8 cellular contexts compared by ENCODE assay signal in the genomic region with DNA sequence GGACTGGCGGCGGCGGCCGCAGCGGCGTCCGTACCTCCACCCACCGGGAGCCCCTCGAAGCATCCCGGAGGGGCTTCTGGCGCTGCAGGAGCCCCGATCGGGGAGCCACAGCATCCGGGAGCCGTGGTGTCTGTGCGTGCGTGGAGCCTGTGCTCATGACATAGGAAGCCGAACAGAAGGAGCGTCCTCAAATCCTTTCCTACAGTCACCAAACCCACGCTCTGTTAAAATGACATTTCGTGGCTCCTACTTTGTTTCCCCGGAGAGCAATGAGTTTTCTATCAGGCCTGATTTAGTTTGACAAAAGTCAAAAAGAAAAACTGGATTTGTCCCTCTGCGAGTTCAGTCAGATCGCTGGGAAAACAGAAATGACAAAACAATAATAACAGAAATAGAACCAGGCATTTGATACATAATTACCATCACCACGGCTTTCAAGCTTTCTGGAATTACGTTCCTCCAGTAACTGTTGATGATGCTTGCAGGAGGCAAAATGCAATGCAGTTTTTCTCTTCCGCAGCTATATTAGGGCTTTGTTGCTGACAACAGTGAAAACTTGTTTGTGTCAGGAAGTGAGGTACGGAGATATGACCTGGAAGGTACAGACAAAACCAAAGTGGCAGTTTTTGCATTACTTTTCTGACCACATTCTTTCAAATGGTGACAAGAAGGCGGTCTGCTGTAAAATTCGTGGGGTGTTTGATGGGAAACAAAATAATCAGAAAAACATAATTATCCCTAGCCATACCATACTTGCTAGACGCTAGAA.
DNase-seq lines count a peak whose midpoint lies in the region; ATAC-seq lines count a peak whose summit lies in the region.

No MANE protein-coding gene starts in this region.

- H3K9ac ChIP-seq in muscle layer of colon (ENCODE audit: low read length), result peak overlapping the region; percentile 96

- peaks cover 7% of the 10 kb centered on the region; the same call in 1 of the 2 replicates for H3K4me1 ChIP-seq in SJCRH30
- H3K4me1 ChIP-seq in muscle layer of colon (ENCODE audit: insufficient read depth, low read length), result peaks cover 46% of the 10 kb centered on the region

- peak overlapping the region; percentile 99 for H3K27ac Mint-ChIP-seq in stimulated activated naive CD8-positive, alpha-beta T cell treated with anti-CD3 and anti-CD28 coated beads, Interleukin-15, Interleukin-2, amounts not matched to agents 100 ng/mL and 50 ng/mL, for 24 hours

- H3K4me3 ChIP-seq in SJCRH30 (peak overlapping the region; percentile 75), muscle layer of colon (ENCODE audit: low read depth in 1 of 2, low read length in 2 of 2) (peak overlapping the region; percentile 94 to 96)

- no peaks in the 10 kb centered on the region for H3K27me3 Mint-ChIP-seq in stimulated activated naive CD8-positive, alpha-beta T cell treated with anti-CD3 and anti-CD28 coated beads, Interleukin-15, Interleukin-2, amounts not matched to agents 100 ng/mL and 50 ng/mL, for 24 hours

- no peaks in the 10 kb centered on the region for H3K36me3 ChIP-seq in SJCRH30
- H3K36me3 ChIP-seq in muscle layer of colon (ENCODE audit: insufficient read depth, low read length), result no peaks in the 10 kb centered on the region

- H3K9me3 ChIP-seq in SJCRH30 (replicated peaks) (no peaks in the 10 kb centered on the region), muscle layer of colon (ENCODE audit: low read length) (no peaks in the 10 kb centered on the region)

- H3K27ac ChIP-seq in SJCRH30 (no peak overlapping the region), muscle layer of colon (ENCODE audit: low read depth, low read length) (peak overlapping the region; percentile 99)

- H3K4me1 Mint-ChIP-seq in stimulated activated naive CD8-positive, alpha-beta T cell treated with anti-CD3 and anti-CD28 coated beads, Interleukin-15, Interleukin-2, amounts not matched to agents 100 ng/mL and 50 ng/mL, for 24 hours (ENCODE audit: low read depth), result peaks cover 65% of the 10 kb centered on the region

- peak overlapping the region; percentile 96 for H3K4me3 Mint-ChIP-seq in stimulated activated naive CD8-positive, alpha-beta T cell treated with anti-CD3 and anti-CD28 coated beads, Interleukin-15, Interleukin-2, amounts not matched to agents 100 ng/mL and 50 ng/mL, for 24 hours

- H3K27me3 ChIP-seq in SJCRH30 (no peaks in the 10 kb centered on the region), muscle layer of colon (ENCODE audit: control insufficient read depth in 1 of 2, insufficient read depth in 2 of 2, low read length in 2 of 2) (no peaks in the 10 kb centered on the region)

- ATAC-seq in stimulated activated naive CD8-positive, alpha-beta T cell treated with anti-CD3 and anti-CD28 coated beads, Interleukin-15, Interleukin-2, amounts not matched to agents 100 U/mL and 50 U/mL, for 24 hours, result no peak
- no peak for ATAC-seq in HG02798 (IDR thresholded peaks at IDR 0.05; ENCODE audit: poor library complexity, unreplicated experiment)

- H3K9me3 Mint-ChIP-seq in stimulated activated naive CD8-positive, alpha-beta T cell treated with anti-CD3 and anti-CD28 coated beads, Interleukin-15, Interleukin-2, amounts not matched to agents 100 ng/mL and 50 ng/mL, for 24 hours, result no peaks in the 10 kb centered on the region

- DNase-seq in stimulated activated naive CD8-positive, alpha-beta T cell treated with anti-CD3 and anti-CD28 coated beads, Interleukin-15, Interleukin-2, amounts not matched to agents 100 U/mL and 50 U/mL, for 24 hours, result no peak
- DNase-seq in SJCRH30 (no peak), amniotic stem cell (lab: John Stamatoyannopoulos, UW) (no peak), globus pallidus (ENCODE audit: low spot score) (no peak)
- peak; percentile 38 for DNase-seq in effector CD4-positive, alpha-beta T cell

- H3K36me3 Mint-ChIP-seq in stimulated activated naive CD8-positive, alpha-beta T cell treated with anti-CD3 and anti-CD28 coated beads, Interleukin-15, Interleukin-2, amounts not matched to agents 100 ng/mL and 50 ng/mL, for 24 hours (ENCODE audit: low read depth), result peaks cover 15% of the 10 kb centered on the region
